In the genomic region with DNA sequence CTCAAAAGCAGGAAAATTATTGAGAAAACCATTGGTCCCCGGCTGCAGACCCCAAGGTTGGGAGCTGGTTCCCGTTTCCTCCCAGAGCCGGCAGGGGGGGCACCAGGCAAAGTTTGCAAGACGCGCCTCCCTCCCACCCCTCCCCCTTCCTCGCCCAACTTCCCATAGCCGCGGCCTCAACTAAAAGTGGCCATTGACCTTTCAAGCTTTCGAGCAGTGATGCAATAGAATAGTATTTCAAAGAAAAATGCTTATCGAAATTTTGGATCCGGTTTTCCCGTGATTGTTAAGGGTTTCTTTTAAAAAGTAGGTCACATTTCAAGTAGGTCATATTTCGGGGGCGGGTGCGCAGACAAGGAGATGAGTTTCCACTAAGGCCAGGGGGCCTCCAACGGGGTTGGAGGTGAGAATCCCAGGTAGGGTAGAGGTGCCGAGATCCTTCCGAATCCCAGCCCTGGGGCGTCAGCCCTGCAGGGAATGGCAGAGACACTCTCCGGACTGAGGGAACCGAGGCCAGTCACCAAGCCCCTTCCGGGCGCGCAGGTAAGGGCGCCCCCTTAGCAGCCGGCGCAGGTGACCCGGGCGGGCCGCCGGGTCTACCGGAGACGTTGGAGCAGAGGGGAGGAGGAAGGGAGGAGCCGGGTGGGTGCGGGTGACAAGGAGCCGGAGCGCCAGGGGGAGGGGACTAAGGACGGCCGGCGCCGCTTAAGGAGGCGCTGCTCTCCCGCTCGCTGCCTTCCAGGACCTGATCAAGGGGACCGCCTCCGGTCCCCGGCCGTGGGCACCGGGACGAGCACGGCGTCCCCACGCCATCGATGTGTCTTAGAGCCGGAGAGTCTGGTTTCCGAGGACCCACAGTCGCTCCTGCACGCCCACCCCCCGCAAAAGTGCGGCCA, we compare ENCODE assay signal across 8 cellular contexts. TPM values are rescaled to one million over a fixed set of nuclear protein-coding genes. Genes with fewer than 3 reads are reported as not detected.
A peak's percentile ranks its signal among the peaks of the same experiment; 100 is the strongest.
DNase-seq lines count a peak whose midpoint lies in the region; ATAC-seq, FAIRE-seq and TF ChIP-seq lines count a peak whose summit lies in the region.

No MANE protein-coding gene starts in this region.

- peaks cover 0 to 10% of the 10 kb centered on the region in 2 experiments; a peak in 2 of 4 replicates for H3K79me2 ChIP-seq in H1 (ENCODE audit: control insufficient read depth in 1 of 2, insufficient read depth in 2 of 2, low read length in 2 of 2)
- peaks cover 19% of the 10 kb centered on the region for H3K79me2 ChIP-seq in mesendoderm (ENCODE audit: control insufficient read depth, insufficient read depth, low read length)

- H4K5ac ChIP-seq in H1 (ENCODE audit: insufficient read length, low read depth, low read length) = peak overlapping the region; percentile 61
- no peak overlapping the region for H4K5ac ChIP-seq in mesendoderm (ENCODE audit: low read length)

- H4K91ac ChIP-seq in H1 (replicated peaks; ENCODE audit: insufficient read length, low read length) = peak overlapping the region; percentile 46

- H2AK5ac ChIP-seq in H1 (ENCODE audit: low read depth, low read length) = no peak overlapping the region
- H2AK5ac ChIP-seq in mesendoderm (ENCODE audit: low read length) = no peak overlapping the region

- H2BK12ac ChIP-seq in H1 (ENCODE audit: low read depth, low read length) = no peak overlapping the region

- no peak overlapping the region for H3K14ac ChIP-seq in H1 (ENCODE audit: insufficient read length)

- CTCF ChIA-PET in AG04449 (lab: Yijun Ruan, JAX) (interaction anchor here (0.6 to 13.1 kb wide), 41 partner anchors 9 to 537 kb away, joined by 3 to 199 read pairs (median 4); partner anchors contain the start of gene CRADD), H1 (lab: Charles Lee; ENCODE audit: partially characterized antibody) (interaction anchor here (0.7 to 5.0 kb wide), 39 partner anchors 9 to 532 kb away, joined by 3 to 51 read pairs (median 4); no protein-coding TSS in a partner anchor)

- 3% methylated on average over 44 of the region's 60 CpGs; no CpG with 5 or more reads in 1 of the 2 experiments for WGBS in H1 (ENCODE audit: extremely low coverage in 1 of 2, insufficient coverage in 1 of 2, insufficient read length in 1 of 2, insufficient replicate concordance in 2 of 2, low coverage in 1 of 2, low lambda C conversion rate in 2 of 2, missing lambda C conversion rate in 1 of 2), 2 experiments
- no CpG with 5 or more reads among the region's 60 CpGs for WGBS in mesendoderm (ENCODE audit: extremely low coverage, insufficient coverage, low lambda C conversion rate)

- FAIRE-seq in H1 (lab: Jason Lieb, UNC) = no peak

- peak; percentile 87 to 91 for TF ChIP-seq RAD21 in H1 (IDR thresholded peaks at IDR 0.05 in 1 of 2, conservative IDR thresholded peaks at IDR 0.05 in 1 of 2; ENCODE audit: low read depth in 2 of 2, low read length in 2 of 2)

- H3K9ac ChIP-seq in H1 (replicated peaks in 1 of 4; ENCODE audit: extremely low read depth in 1 of 4, low read depth in 3 of 4, low read length in 3 of 4) (peak overlapping the region in 2 of 4 experiments; percentile 20 to 57; a peak in 3 of 7 replicates), mesendoderm (ENCODE audit: low read length) (peak overlapping the region; percentile 94)

- H3K18ac ChIP-seq in H1 (ENCODE audit: extremely low read depth, low read length) (peak overlapping the region; percentile 95), mesendoderm (ENCODE audit: low read length) (peak overlapping the region; percentile 99)

- H3K79me1 ChIP-seq in H1 (ENCODE audit: low read depth, low read length) = no peaks in the 10 kb centered on the region; the same call in 1 of the 2 replicates
- H3K79me1 ChIP-seq in mesendoderm (ENCODE audit: low read length) = no peaks in the 10 kb centered on the region

- no peak overlapping the region for H2BK20ac ChIP-seq in H1 (ENCODE audit: low read length)

- POLR2A ChIA-PET in AG04449 (lab: Yijun Ruan, JAX) (interaction anchor here (0.6 to 1.2 kb wide), 3 partner anchors 21 to 533 kb away, joined by 3 to 5 read pairs (median 3); no protein-coding TSS in a partner anchor), H1 (lab: Charles Lee; ENCODE audit: partially characterized antibody) (interaction anchor here (0.5 to 7.2 kb wide), 14 partner anchors 12 to 532 kb away, joined by 3 to 41 read pairs (median 4); partner anchors contain the start of gene CRADD)

- H3K27ac ChIP-seq in H1 (ENCODE audit: low read depth, low read length) (no peak overlapping the region), mesendoderm (ENCODE audit: low read depth, low read length) (peak overlapping the region; percentile 97)

- peaks cover 0 to 8% of the 10 kb centered on the region in 2 experiments for H4K20me1 ChIP-seq in H1 (replicated peaks in 1 of 2; ENCODE audit: control insufficient read depth in 1 of 2, insufficient read depth in 2 of 2, low read length in 2 of 2)

- H3K36me3 ChIP-seq in H1 (ENCODE audit: control insufficient read depth in 2 of 4, insufficient read depth in 4 of 4, low read length in 3 of 4) (no peaks in the 10 kb centered on the region; a peak in 1 of 8 replicates), mesendoderm (ENCODE audit: control insufficient read depth, insufficient read depth, low read length) (peaks cover 1% of the 10 kb centered on the region)

- H3K4me3 ChIP-seq in AG04449 (ENCODE audit: low read depth, low read length) = peak overlapping the region; percentile 67
- peak overlapping the region; percentile 68 to 82 (median 74) for H3K4me3 ChIP-seq in H1 (ENCODE audit: extremely low read depth in 1 of 4, insufficient read depth in 2 of 4, low read depth in 3 of 4, low read length in 4 of 4)
- H3K4me3 ChIP-seq in mesendoderm (ENCODE audit: low read length) = peak overlapping the region; percentile 68

- H3K4ac ChIP-seq in H1 (replicated peaks; ENCODE audit: insufficient read length, low read depth, low read length) (no peak overlapping the region), mesendoderm (ENCODE audit: low read depth, low read length) (peak overlapping the region; percentile 88)

- peak overlapping the region; percentile 81 for H2BK5ac ChIP-seq in H1 (ENCODE audit: low read depth, low read length)
- peak overlapping the region; percentile 73 for H2BK5ac ChIP-seq in mesendoderm (ENCODE audit: low read length)

- H3K23ac ChIP-seq in H1 (ENCODE audit: insufficient read length) (no peak overlapping the region), mesendoderm (ENCODE audit: low read length) (peak overlapping the region; percentile 35)

- H4K8ac ChIP-seq in H1 (ENCODE audit: extremely low read depth, insufficient read depth, low read length) = no peak overlapping the region; the same call in none of the 2 replicates
- H4K8ac ChIP-seq in mesendoderm (ENCODE audit: low read depth, low read length) = no peak overlapping the region

- no peaks in the 10 kb centered on the region for H3K9me3 ChIP-seq in H1 (ENCODE audit: insufficient read depth in 2 of 2, low read depth in 1 of 2, low read length in 1 of 2)

- H2BK120ac ChIP-seq in H1 (replicated peaks; ENCODE audit: low read depth, low read length) (no peak overlapping the region), mesendoderm (ENCODE audit: low read depth, low read length) (no peak overlapping the region)

- no peak; a peak in 1 of 3 replicates for TF ChIP-seq POLR2A in H1 (IDR thresholded peaks at IDR 0.05; ENCODE audit: control extremely low read depth in 1 of 2, low read depth in 2 of 2, low read length in 2 of 2)

- TF ChIP-seq CTCF in AG04449 (IDR thresholded peaks at IDR 0.05; ENCODE audit: insufficient read depth, low read length, missing control alignments) = peak; percentile 89
- TF ChIP-seq CTCF in H1 (IDR thresholded peaks at IDR 0.05; ENCODE audit: control extremely low read depth in 1 of 3, insufficient read depth in 1 of 3, low read depth in 1 of 3, low read length in 3 of 3) = peak; percentile 63 to 84 (median 70)

- H2BK15ac ChIP-seq in H1 (ENCODE audit: low read length) (0 out of 2 replicates have a peak overlapping the region, but pooled peaks have one; percentile 92), mesendoderm (replicated peaks; ENCODE audit: low read depth) (no peak overlapping the region)

- H3K4me2 ChIP-seq in H1 (ENCODE audit: insufficient read depth in 1 of 2, low read depth in 2 of 2, low read length in 2 of 2) (peak overlapping the region; percentile 82 to 85), mesendoderm (ENCODE audit: low read length) (peak overlapping the region; percentile 82)

- H3K27me3 ChIP-seq in H1 (replicated peaks in 1 of 4; ENCODE audit: control insufficient read depth in 3 of 4, extremely low read depth in 1 of 4, insufficient read depth in 3 of 4, low read length in 3 of 4) (peaks cover 0 to 30% (median 18%) of the 10 kb centered on the region in 4 experiments; a peak in 5 of 7 replicates), mesendoderm (ENCODE audit: insufficient read depth, low read length, poor library complexity) (no peaks in the 10 kb centered on the region)

- H2AFZ ChIP-seq in H1 (ENCODE audit: low read length) = peak overlapping the region; percentile 43; the same call in 1 of the 2 replicates

- H3K4me1 ChIP-seq in H1 (replicated peaks in 1 of 4; ENCODE audit: control insufficient read depth in 3 of 4, insufficient read depth in 4 of 4, low read length in 3 of 4) (peaks cover 0 to 2% (median 0%) of the 10 kb centered on the region in 4 experiments; a peak in 5 of 7 replicates), mesendoderm (ENCODE audit: control insufficient read depth, low read depth, low read length) (no peaks in the 10 kb centered on the region)

- no peak for TF ChIP-seq EP300 in H1 (IDR thresholded peaks at IDR 0.05; ENCODE audit: borderline replicate concordance in 1 of 2, low read depth in 2 of 2, low read length in 2 of 2)

- DNase-seq in AG04449 (ENCODE audit: low read depth, low spot score) (no peak), NCI-H69 (lab: John Stamatoyannopoulos, UW) (peak; percentile 90), H1 (ENCODE audit: low read depth in 1 of 2, low spot score in 2 of 2) (peak in 1 of 2 experiments; percentile 91), mesendoderm (peak; percentile 96)
- DNase-seq in activated CD8-positive, alpha-beta memory T cell treated with anti-CD3 and anti-CD28 coated beads for 4 hours (ENCODE audit: low read depth in 2 of 2) = peak; percentile 56
- DNase-seq in stimulated activated CD8-positive, alpha-beta memory T cell treated with anti-CD3 and anti-CD28 coated beads, Interleukin-15, amount 100 ng/mL, for 1 hour (ENCODE audit: low read depth) = peak; percentile 66

- ATAC-seq in GM18517 (IDR thresholded peaks at IDR 0.05; ENCODE audit: unreplicated experiment) (peak; percentile 22), HG03139 (IDR thresholded peaks at IDR 0.05; ENCODE audit: unreplicated experiment) (peak; percentile 39)

- H3K23me2 ChIP-seq in H1 (ENCODE audit: low read depth, low read length) = peaks cover 26% of the 10 kb centered on the region; the same call in 1 of the 2 replicates

- H3K56ac ChIP-seq in H1 (replicated peaks; ENCODE audit: insufficient read length, low read depth, low read length) = peak overlapping the region; percentile 28
- H3K56ac ChIP-seq in mesendoderm (ENCODE audit: low read length) = peak overlapping the region; percentile 93

RNA-seq across cellular contexts. Expression of gene SOCS2, which starts 2.6 kb away (rescaled TPM):
- 18.0 TPM in 2 replicates for total RNA-seq in H1 (2021; fragmentation: NEBNext Ultra II Directional; extraction: Animal tissue kit (Norgen Biotek cat#: 25700))
- 12.6 and 14.5 TPM in 2 replicates for polyA plus RNA-seq in H1 (2011; rRNA removed)
- polyA plus RNA-seq in H1 (2011; cell fraction: cytosol; rRNA removed) = 15.3 TPM
- polyA plus RNA-seq in H1 (2011; cell fraction: nucleus; rRNA removed) = 15.3 TPM
- polyA plus RNA-seq in H1 (2012, experiment 1 of 2) = 8.0 to 12.2 TPM (median 10.1 TPM) in 4 replicates
- polyA plus RNA-seq in H1 (2012, experiment 2 of 2) = 4.7 TPM
- 17.4 TPM for polyA plus RNA-seq in H1 (2013, experiment 1 of 2)
- 16.3 TPM for polyA plus RNA-seq in H1 (2013, experiment 2 of 2)
- 7.0 and 8.4 TPM in 2 replicates for polyA minus RNA-seq in H1 (2011; rRNA and poly(A)+ RNA removed)
- 7.9 TPM for polyA minus RNA-seq in H1 (2011; cell fraction: cytosol; rRNA and poly(A)+ RNA removed)
- 15.4 TPM for polyA minus RNA-seq in H1 (2011; cell fraction: nucleus; rRNA and poly(A)+ RNA removed)
- 41.4 TPM for polyA plus RNA-seq in mesendoderm (2013, experiment 1 of 2)
- 39.4 TPM for polyA plus RNA-seq in mesendoderm (2013, experiment 2 of 2)
